ENCODE assay signal across 28 cellular contexts in genomic region chr7:156025675-156026074, GRCh38.
"Had no signal": no experiment of that assay in that cellular context is flagged by ENCODE, and none has a peak within 500 bp of the region (broad histone marks: within the 10 kb centered on the region; RNA-seq: fewer than 3 reads in every experiment).

No MANE protein-coding gene starts in this region.

- H3K9me3 ChIP-seq: ovary, prostate gland, spleen, thoracic aorta, thyroid gland, tibial nerve, upper lobe of right lung, uterus had no signal

- DNase-seq: naive thymus-derived CD4-positive, alpha-beta T cell; natural killer cell; occipital lobe; ovary; retina; spleen; stimulated activated CD4-positive, alpha-beta T cell treated with anti-CD3 and anti-CD28 coated beads, Interleukin-12 subunit alpha, Interleukin-12 subunit beta, amount 100 ng/mL, for 4 hours; stimulated activated CD4-positive, alpha-beta T cell treated with anti-CD3 and anti-CD28 coated beads, Interleukin-1b, Interleukin-23, amount 100 ng/mL, for 48 hours; stimulated activated CD4-positive, alpha-beta T cell treated with anti-CD3 and anti-CD28 coated beads, Interleukin-4, amount 100 ng/mL, for 1 hour; stimulated activated CD4-positive, alpha-beta T cell treated with anti-CD3 and anti-CD28 coated beads, Interleukin-4, amount 100 ng/mL, for 4 hours; stimulated activated CD8-positive, alpha-beta memory T cell treated with anti-CD3 and anti-CD28 coated beads, Interleukin-4, amount 100 ng/mL, for 48 hours; stimulated activated naive CD4-positive, alpha-beta T cell; stimulated activated naive CD8-positive, alpha-beta T cell treated with anti-CD3 and anti-CD28 coated beads, Interleukin-15, amount 100 ng/mL, for 72 hours; stimulated activated naive CD8-positive, alpha-beta T cell treated with anti-CD3 and anti-CD28 coated beads, Interleukin-15, Interleukin-2, amounts not matched to agents 100 U/mL and 50 U/mL, for 24 hours; thyroid gland; upper lobe of right lung; uterus had no signal

- H3K9me3 Mint-ChIP-seq: naive thymus-derived CD4-positive, alpha-beta T cell; natural killer cell; nephron; stimulated activated memory B cell treated with anti-CD40 and anti-IgM and Interleukin-4, amounts not matched to agents 10 μg/mL and 1 μg/mL and 100 μg/mL, for 72 hours; stimulated activated naive CD8-positive, alpha-beta T cell treated with anti-CD3 and anti-CD28 coated beads, Interleukin-15, amount 100 ng/mL, for 72 hours had no signal

- H3K4me3 ChIP-seq: neural progenitor cell, ovary, prostate gland, skin epidermis, smooth muscle cell, spleen, thoracic aorta, thyroid gland, tibial nerve, upper lobe of right lung, uterus had no signal

- H3K4me3 Mint-ChIP-seq: naive thymus-derived CD4-positive, alpha-beta T cell; natural killer cell; nephron; neural progenitor cell; stimulated activated memory B cell treated with anti-CD40 and anti-IgM and Interleukin-4, amounts not matched to agents 10 μg/mL and 1 μg/mL and 100 μg/mL, for 72 hours; stimulated activated naive CD8-positive, alpha-beta T cell treated with anti-CD3 and anti-CD28 coated beads, Interleukin-15, amount 100 ng/mL, for 72 hours had no signal

- ATAC-seq: naive thymus-derived CD4-positive, alpha-beta T cell; natural killer cell; right cardiac atrium; sciatic nerve; stimulated activated memory B cell treated with anti-CD40 and anti-IgM and Interleukin-4, amounts not matched to agents 10 μg/mL and 1 μg/mL and 100 μg/mL, for 72 hours; stimulated activated naive CD8-positive, alpha-beta T cell treated with anti-CD3 and anti-CD28 coated beads, Interleukin-15, amount 100 ng/mL, for 72 hours; stimulated activated naive CD8-positive, alpha-beta T cell treated with anti-CD3 and anti-CD28 coated beads, Interleukin-15, Interleukin-2, amounts not matched to agents 100 U/mL and 50 U/mL, for 24 hours; upper lobe of right lung had no signal

- H3K36me3 Mint-ChIP-seq: naive thymus-derived CD4-positive, alpha-beta T cell; natural killer cell; neural progenitor cell had no signal

- H3K4me1 ChIP-seq: parathyroid adenoma, prostate gland, spleen, thyroid gland, tibial nerve, upper lobe of right lung, uterus had no signal

- H3K27ac ChIP-seq: neural progenitor cell, ovary, parathyroid adenoma, prostate gland, skin epidermis, spleen, thoracic aorta, thyroid gland, tibial nerve, upper lobe of right lung, uterus had no signal

- H3K36me3 ChIP-seq: neural progenitor cell, ovary, prostate gland, spleen, thoracic aorta, thyroid gland, tibial nerve, upper lobe of right lung, uterus had no signal

- H3K27me3 ChIP-seq: neural progenitor cell, ovary, thyroid gland, tibial nerve, upper lobe of right lung, uterus had no signal

- H3K4me1 Mint-ChIP-seq: naive thymus-derived CD4-positive, alpha-beta T cell; natural killer cell; stimulated activated memory B cell treated with anti-CD40 and anti-IgM and Interleukin-4, amounts not matched to agents 10 μg/mL and 1 μg/mL and 100 μg/mL, for 72 hours had no signal

- H3K27ac Mint-ChIP-seq: naive thymus-derived CD4-positive, alpha-beta T cell; natural killer cell; nephron; neural progenitor cell; stimulated activated memory B cell treated with anti-CD40 and anti-IgM and Interleukin-4, amounts not matched to agents 10 μg/mL and 1 μg/mL and 100 μg/mL, for 72 hours had no signal
